ENCODE assay signal across 28 cellular contexts in genomic region chr22:50255099-50255498, GRCh38.
"Had no signal": no experiment of that assay in that cellular context is flagged by ENCODE, and none has a peak within 500 bp of the region (broad histone marks: within the 10 kb centered on the region; RNA-seq: fewer than 3 reads in every experiment).

No MANE protein-coding gene starts in this region.

- H3K27ac ChIP-seq: adrenal gland, body of pancreas, breast epithelium, Peyer's patch, WERI-Rb-1 had no signal

- H3K27me3 ChIP-seq: adrenal gland, body of pancreas, Peyer's patch had no signal

- ATAC-seq: activated CD8-positive, alpha-beta T cell treated with anti-CD3 and anti-CD28 coated beads, Interleukin-2, amount 10 ng/mL, durations not matched to agents 7 days and 5 days; activated naive CD4-positive, alpha-beta T cell treated with anti-CD3 and anti-CD28 coated beads, Interleukin-2, amount 50 U/mL, for 72 hours; body of pancreas; PC-3; Right ventricle myocardium inferior had no signal

- H3K4me3 Mint-ChIP-seq: activated CD8-positive, alpha-beta T cell treated with anti-CD3 and anti-CD28 coated beads, Interleukin-2, amount 10 ng/mL, durations not matched to agents 7 days and 5 days; activated naive CD4-positive, alpha-beta T cell treated with anti-CD3 and anti-CD28 coated beads for 36 hours; activated T-cell treated with anti-CD3 and anti-CD28 coated beads, Interleukin-2, amount 50 U/mL, for 24 hours had no signal

- H3K36me3 Mint-ChIP-seq: activated naive CD4-positive, alpha-beta T cell treated with anti-CD3 and anti-CD28 coated beads, Interleukin-2, amount 50 U/mL, for 72 hours had no signal

- H3K27ac Mint-ChIP-seq: activated CD8-positive, alpha-beta T cell treated with anti-CD3 and anti-CD28 coated beads, Interleukin-2, amount 10 ng/mL, durations not matched to agents 7 days and 5 days; activated naive CD4-positive, alpha-beta T cell treated with anti-CD3 and anti-CD28 coated beads for 36 hours; activated naive CD4-positive, alpha-beta T cell treated with anti-CD3 and anti-CD28 coated beads, Interleukin-2, amount 50 U/mL, for 72 hours; activated T-cell treated with anti-CD3 and anti-CD28 coated beads, Interleukin-2, amount 50 U/mL, for 24 hours had no signal

- FAIRE-seq: astrocyte had no signal

- DNase-seq: activated CD4-positive, alpha-beta T cell treated with anti-CD3 and anti-CD28 coated beads for 1 hour; activated CD4-positive, alpha-beta T cell treated with anti-CD3 and anti-CD28 coated beads for 48 hours; activated CD4-positive, CD25-positive, alpha-beta regulatory T cell; activated CD8-positive, alpha-beta T cell treated with anti-CD3 and anti-CD28 coated beads, Interleukin-2, amount 10 ng/mL, durations not matched to agents 7 days and 5 days; activated gamma-delta T cell treated with Interleukin-2 at 50 U/mL for 16 hours; activated naive CD4-positive, alpha-beta T cell treated with anti-CD3 and anti-CD28 coated beads for 36 hours; activated T-cell treated with anti-CD3 and anti-CD28 coated beads, Interleukin-2, amount 50 U/mL, for 24 hours; adrenal gland; body of pancreas; cerebellar nuclear complex; Karpas-422; NCI-H1105; NCI-H1417 treated with DMSO at 0.1 percent for 48 hours; NCI-H187 treated with DMSO at 0.1 percent for 48 hours; NCI-H2081; NCI-H345; NCI-H524 treated with DMSO at 0.1 percent for 48 hours; PC-3; Peyer's patch; RPMI8226; SW 1271; T-helper 1 cell; T1000; WERI-Rb-1 had no signal

- H3K9me3 ChIP-seq: adrenal gland, body of pancreas, breast epithelium, Peyer's patch had no signal

- H3K4me3 ChIP-seq: adrenal gland, body of pancreas, breast epithelium, Peyer's patch had no signal

- H3K36me3 ChIP-seq: adrenal gland, breast epithelium, Peyer's patch had no signal
